8 cellular contexts compared by ENCODE assay signal in genomic region chr1:120811822-120812221, GRCh38.
A peak's percentile ranks its signal among the peaks of the same experiment; 100 is the strongest.
DNase-seq lines count a peak whose midpoint lies in the region; TF ChIP-seq lines count a peak whose summit lies in the region.
"Not testable (repeated sequence)": the region's sequence is repeated elsewhere in the genome, so short reads cannot be mapped to it uniquely, and the experiment has no call there.

No MANE protein-coding gene starts in this region.

- H3K4me1 ChIP-seq in HAP-1, ascending aorta: not testable (repeated sequence)

- TF ChIP-seq CTCF in CD14-positive monocyte (IDR thresholded peaks at IDR 0.05) (peak; percentile 65), ascending aorta (IDR thresholded peaks at IDR 0.05) (peak in 2 of 3 experiments; percentile 55 to 59), foreskin fibroblast (IDR thresholded peaks at IDR 0.05; ENCODE audit: low read depth, low read length) (peak; percentile 8)

- DNase-seq in CD14-positive monocyte (ENCODE audit: low spot score) (peak; percentile 45), HAP-1 (ENCODE audit: low spot score in 2 of 2) (peak; percentile 12 to 76), NCI-H69 (lab: John Stamatoyannopoulos, UW) (peak; percentile 32), foreskin fibroblast (peak; percentile 36 to 53), mucosa of gallbladder (ENCODE audit: low spot score) (peak; percentile 51)
- peak; percentile 50 for DNase-seq in activated CD4-positive, CD25-positive, alpha-beta regulatory T cell treated with anti-CD3 and anti-CD28 coated beads, Interleukin-2, amount 50 U/mL, for 72 hours
- not testable (repeated sequence) for DNase-seq in ascending aorta (ENCODE audit: low spot score in 2 of 2)
- peak; percentile 18 to 27 for DNase-seq in stimulated activated CD4-positive, alpha-beta T cell treated with anti-CD3 and anti-CD28 coated beads, Interleukin-2, amount 100 ng/mL, for 48 hours

- H3K27me3 ChIP-seq in HAP-1 (ENCODE audit: low read depth); ascending aorta: not testable (repeated sequence)

- H3K9me3 Mint-ChIP-seq in CD14-positive monocyte = not testable (repeated sequence)

- not testable (repeated sequence) for H3K4me3 ChIP-seq in HAP-1; ascending aorta; foreskin fibroblast (ENCODE audit: low read depth in 1 of 2, low read length in 2 of 2)

- H3K36me3 ChIP-seq in HAP-1 (replicated peaks) = not testable (repeated sequence)
- peaks cover 0 to 11% of the 10 kb centered on the region in 2 donors for H3K36me3 ChIP-seq in ascending aorta

- H3K4me1 Mint-ChIP-seq in CD14-positive monocyte = not testable (repeated sequence)

- peak overlapping the region in 1 of 2 donors; percentile 39 for H3K4me3 Mint-ChIP-seq in CD14-positive monocyte

- peaks cover 24 to 25% of the 10 kb centered on the region in 2 donors for H3K36me3 Mint-ChIP-seq in CD14-positive monocyte

- not testable (repeated sequence) for H3K27ac ChIP-seq in ascending aorta

- intact Hi-C loops in CD14-positive monocyte (cut with micrococcal nuclease); ascending aorta (cut with DNase I): not testable (repeated sequence)

- H3K27ac Mint-ChIP-seq in CD14-positive monocyte = peak overlapping the region in 3 of 7 donors; percentile 42 to 88 (median 84)

- in situ Hi-C loops in HAP-1 (cut with MboI; ENCODE audit: low sequenced_read_pairs) = not testable (repeated sequence)

- not testable (repeated sequence) for H3K27me3 Mint-ChIP-seq in CD14-positive monocyte (ENCODE audit: low read depth in 3 of 3)

- H3K9me3 ChIP-seq in HAP-1, ascending aorta: not testable (repeated sequence)

Comparison
In these comparisons a context has a peak if more than half of its experiments do, and no peak if none do; other contexts are left out.
1. CTCF ChIP-seq: peak in every context shown above with its lines; median percentile 65 in CD14-positive monocyte; 57 in ascending aorta; 8 in foreskin fibroblast.